8 cellular contexts compared by ENCODE assay signal in genomic region chr5:40439103-40439502, GRCh38.
DNase-seq lines count a peak whose midpoint lies in the region; ATAC-seq, FAIRE-seq and TF ChIP-seq lines count a peak whose summit lies in the region.
"Not testable (repeated sequence)": the region's sequence is repeated elsewhere in the genome, so short reads cannot be mapped to it uniquely, and the experiment has no call there.

No MANE protein-coding gene starts in this region.

- H3K4me3 ChIP-seq in HCT116 (replicated peaks in 1 of 2; ENCODE audit: low read depth in 1 of 2, low read length in 2 of 2); RWPE2 (ENCODE audit: severe bottlenecking); HepG2 (replicated peaks in 1 of 3; ENCODE audit: insufficient read depth in 1 of 3, low read depth in 2 of 3, low read length in 3 of 3): not testable (repeated sequence)

- H3K27ac Mint-ChIP-seq in CD14-positive monocyte: peak overlapping the region in 6 of 7 donors; percentile 40 to 73 (median 58)
- H3K27ac Mint-ChIP-seq in activated naive CD8-positive, alpha-beta T cell treated with anti-CD3 and anti-CD28 coated beads for 36 hours: peak overlapping the region; percentile 86

- H3K9me3 ChIP-seq in HCT116 (ENCODE audit: control insufficient read depth in 1 of 2, insufficient read depth in 1 of 2, low read depth in 1 of 2, low read length in 2 of 2); RWPE2 (ENCODE audit: severe bottlenecking); HepG2 (ENCODE audit: low read length): not testable (repeated sequence)

- in situ Hi-C loops in HepG2 (cut with HindIII; ENCODE audit: extremely low pct_ligation_motif_present, low pct_unique_long_range_greater_than_20kb): not testable (repeated sequence)

- CTCF ChIA-PET in HCT116 (lab: Charles Lee): interaction anchor here (1.3 kb wide), 1 partner anchor 8 kb away, joined by 3 read pairs; no protein-coding TSS in a partner anchor
- CTCF ChIA-PET in HepG2 (lab: Yijun Ruan, JAX; ENCODE audit: low intra/inter-chr PET ratio, low total read pairs): not testable (repeated sequence)

- DNase-seq in CD14-positive monocyte (ENCODE audit: low spot score); HCT116 (ENCODE audit: low read depth, low spot score); RWPE2 (ENCODE audit: low spot score); HepG2 (ENCODE audit: low spot score): not testable (repeated sequence)
- peak; percentile 20 to 29 for DNase-seq in activated CD4-positive, alpha-beta T cell treated with anti-CD3 and anti-CD28 coated beads for 4 hours
- DNase-seq in activated T-cell treated with anti-CD3 and anti-CD28 coated beads, Interleukin-2, amount 50 U/mL, for 48 hours: peak; percentile 51 to 55
- DNase-seq in activated naive CD8-positive, alpha-beta T cell treated with anti-CD3 and anti-CD28 coated beads for 36 hours: peak; percentile 13
- DNase-seq in stimulated activated CD8-positive, alpha-beta memory T cell treated with anti-CD3 and anti-CD28 coated beads, Interleukin-7, amount 100 ng/mL, for 4 hours (ENCODE audit: low read depth in 2 of 2): peak; percentile 12 to 17

- TF ChIP-seq CTCF in CD14-positive monocyte (IDR thresholded peaks at IDR 0.05) (peak; percentile 14), RWPE2 (IDR thresholded peaks at IDR 0.05; ENCODE audit: poor library complexity, severe bottlenecking) (peak; percentile 35)
- not testable (repeated sequence) for TF ChIP-seq CTCF in HCT116 (IDR thresholded peaks at IDR 0.05 in 2 of 3, conservative IDR thresholded peaks at IDR 0.05 in 1 of 3; ENCODE audit: borderline replicate concordance in 1 of 3, insufficient read depth in 1 of 3, low read depth in 2 of 3, low read length in 2 of 3); HepG2 (CRISPR knock-in tag; IDR thresholded peaks at IDR 0.05)

- not testable (repeated sequence) for FAIRE-seq in HepG2 (lab: Jason Lieb, UNC)

- H3K9ac ChIP-seq in HCT116 (ENCODE audit: low read length); HepG2 (ENCODE audit: insufficient read depth, low read depth, low read length): not testable (repeated sequence)

- not testable (repeated sequence) for H3K36me3 Mint-ChIP-seq in CD14-positive monocyte
- peaks cover 38% of the 10 kb centered on the region for H3K36me3 Mint-ChIP-seq in activated naive CD8-positive, alpha-beta T cell treated with anti-CD3 and anti-CD28 coated beads for 36 hours

- not testable (repeated sequence) for H3K79me2 ChIP-seq in HCT116 (ENCODE audit: insufficient read depth, low read length); HepG2 (ENCODE audit: insufficient read depth, low read length)

- not testable (repeated sequence) for BruUV-seq in HCT116 (replicated peaks; lab: Mats Ljungman, UMichigan); HepG2 (replicated peaks; lab: Mats Ljungman, UMichigan)

- H3K27me3 Mint-ChIP-seq in CD14-positive monocyte (ENCODE audit: low read depth in 3 of 3); activated naive CD8-positive, alpha-beta T cell treated with anti-CD3 and anti-CD28 coated beads for 36 hours: not testable (repeated sequence)

- not testable (repeated sequence) for H3K27ac ChIP-seq in HCT116 (ENCODE audit: low read depth, low read length); RWPE2 (ENCODE audit: poor library complexity, severe bottlenecking); HepG2 (ENCODE audit: extremely low read length, insufficient read depth, low read length)

- intact Hi-C loops in CD14-positive monocyte (cut with micrococcal nuclease): loop anchor here (5.0 to 10.0 kb wide), 4 partner anchors 37 to 246 kb away; no protein-coding TSS in a partner anchor
- intact Hi-C loops in HCT116 (cut with micrococcal nuclease); HepG2 (cut with micrococcal nuclease; ENCODE audit: unreplicated experiment): not testable (repeated sequence)

- POLR2A ChIA-PET in HCT116 (lab: Charles Lee); HepG2 (lab: Yijun Ruan, JAX): not testable (repeated sequence)

- not testable (repeated sequence) for H3K36me3 ChIP-seq in HCT116 (ENCODE audit: control insufficient read depth in 1 of 2, insufficient read depth in 2 of 2, low read length in 2 of 2); RWPE2 (ENCODE audit: low read depth); HepG2 (replicated peaks in 1 of 2; ENCODE audit: control insufficient read depth in 1 of 2, insufficient read depth in 2 of 2, low read length in 2 of 2)

- not testable (repeated sequence) for H3K4me2 ChIP-seq in HCT116 (ENCODE audit: low read length); HepG2 (ENCODE audit: low read depth, low read length)

- not testable (repeated sequence) for H2AFZ ChIP-seq in HCT116 (ENCODE audit: low read depth, low read length, poor library complexity, severe bottlenecking); HepG2 (ENCODE audit: low read length)

- not testable (repeated sequence) for H3K4me1 ChIP-seq in HCT116 (ENCODE audit: control insufficient read depth in 1 of 2, insufficient read depth in 2 of 2, low read length in 2 of 2); RWPE2 (ENCODE audit: insufficient read depth, poor library complexity, severe bottlenecking)
- H3K4me1 ChIP-seq in HepG2 (ENCODE audit: insufficient read depth, low read length): peaks cover 30% of the 10 kb centered on the region

- H4K20me1 ChIP-seq in HCT116 (ENCODE audit: insufficient read depth); HepG2 (ENCODE audit: insufficient read depth, low read length): not testable (repeated sequence)

- not testable (repeated sequence) for ATAC-seq in HCT116; RWPE2 (ENCODE audit: low read depth); HepG2

- TF ChIP-seq RAD21 in HCT116 (IDR thresholded peaks at IDR 0.05; ENCODE audit: low read depth): peak; percentile 11; the same call in 1 of the 2 replicates
- TF ChIP-seq RAD21 in HepG2 (CRISPR knock-in tag; IDR thresholded peaks at IDR 0.05): not testable (repeated sequence)

- H3K9me3 Mint-ChIP-seq in CD14-positive monocyte: peaks cover 0 to 11% (median 4%) of the 10 kb centered on the region in 7 donors
- peaks cover 19% of the 10 kb centered on the region for H3K9me3 Mint-ChIP-seq in activated naive CD8-positive, alpha-beta T cell treated with anti-CD3 and anti-CD28 coated beads for 36 hours

- no CpG with 5 or more reads among the region's 3 CpGs for WGBS in HepG2 (ENCODE audit: low lambda C conversion rate)

- not testable (repeated sequence) for TF ChIP-seq EP300 in HepG2 (IDR thresholded peaks at IDR 0.05; ENCODE audit: low read depth in 2 of 2, low read length in 2 of 2); HepG2 (CRISPR knock-in tag; IDR thresholded peaks at IDR 0.05; ENCODE audit: borderline replicate concordance)

- not testable (repeated sequence) for H3K27me3 ChIP-seq in HCT116 (ENCODE audit: insufficient read depth, low read length); RWPE2 (ENCODE audit: insufficient read depth, poor library complexity, severe bottlenecking); HepG2 (ENCODE audit: control insufficient read depth in 1 of 2, insufficient read depth in 2 of 2, low read length in 2 of 2)

- TF ChIP-seq POLR2A in HCT116 (IDR thresholded peaks at IDR 0.05; ENCODE audit: borderline replicate concordance, extremely low read depth, insufficient read depth, insufficient read length); HepG2 (IDR thresholded peaks at IDR 0.05; ENCODE audit: insufficient read depth in 1 of 2, low read depth in 2 of 2, low read length in 2 of 2): not testable (repeated sequence)

- peaks cover 32% of the 10 kb centered on the region for H3K4me1 Mint-ChIP-seq in CD14-positive monocyte
- peaks cover 69% of the 10 kb centered on the region for H3K4me1 Mint-ChIP-seq in activated naive CD8-positive, alpha-beta T cell treated with anti-CD3 and anti-CD28 coated beads for 36 hours

- RAD21 ChIA-PET in HCT116 (lab: Charles Lee; ENCODE audit: low non-redundant PET in 1 of 2, low total read pairs in 2 of 2, uncharacterized antibody in 2 of 2, unreplicated experiment in 2 of 2): not testable (repeated sequence)

- not testable (repeated sequence) for H3K4me3 Mint-ChIP-seq in CD14-positive monocyte
- H3K4me3 Mint-ChIP-seq in activated naive CD8-positive, alpha-beta T cell treated with anti-CD3 and anti-CD28 coated beads for 36 hours: peak overlapping the region; percentile 37

- H3K9me2 ChIP-seq in HCT116 (ENCODE audit: insufficient read depth): not testable (repeated sequence)

TF ChIP-seq in HepG2, 621 proteins besides CTCF, POLR2A, EP300 and RAD21:
- TF ChIP-seq NFYB (CRISPR knock-in tag; IDR thresholded peaks at IDR 0.05) (0 out of 2 replicates have a peak, but pooled peaks have one; percentile 28), NFYC (CRISPR knock-in tag; IDR thresholded peaks at IDR 0.05) (peak; percentile 33; the same call in 1 of the 2 replicates), STAG1 (CRISPR knock-in tag; IDR thresholded peaks at IDR 0.05) (0 out of 2 replicates have a peak, but pooled peaks have one; percentile 10)
